8 cellular contexts compared by ENCODE assay signal in genomic region chr15:29268706-29269484, GRCh38. TPM values are rescaled to one million over a fixed set of nuclear protein-coding genes. Genes with fewer than 3 reads are reported as not detected.
DNase-seq lines count a peak whose midpoint lies in the region; ATAC-seq, FAIRE-seq and TF ChIP-seq lines count a peak whose summit lies in the region.

No MANE protein-coding gene starts in this region.

- intact Hi-C loops in K562 (cut with micrococcal nuclease) = no loop called here

- no peak for TF ChIP-seq EP300 in K562 (IDR thresholded peaks at IDR 0.05; ENCODE audit: low read length)

- H3K9me1 ChIP-seq in K562 (ENCODE audit: control insufficient read depth, insufficient read depth, low read length) = no peaks in the 10 kb centered on the region

- WGBS in K562 (ENCODE audit: insufficient coverage, low coverage, missing lambda C conversion rate) = 4% methylated on average over 33 of the region's 35 CpGs
- WGBS in smooth muscle cell (ENCODE audit: low lambda C conversion rate) = under 1% methylated on average over 35 of the region's 35 CpGs

- H3K27ac ChIP-seq in BLaER1 (peak overlapping the region; percentile 90), K562 (ENCODE audit: extremely low read depth, low read depth, low read length) (peak overlapping the region; percentile 71; the same call in 2 of the 3 replicates), iPS-20b (ENCODE audit: low read length) (no peak overlapping the region), smooth muscle cell (ENCODE audit: low read depth) (peak overlapping the region; percentile 96)

- TF ChIP-seq CTCF in K562 (IDR thresholded peaks at IDR 0.05 in 2 of 3, conservative IDR thresholded peaks at IDR 0.05 in 1 of 3; ENCODE audit: insufficient read depth in 2 of 3, low read depth in 1 of 3, low read length in 3 of 3) = no peak
- TF ChIP-seq CTCF in smooth muscle cell (IDR thresholded peaks at IDR 0.05; ENCODE audit: borderline replicate concordance, insufficient read depth, poor library complexity, severe bottlenecking) = no peak

- ATAC-seq in GM19395 (IDR thresholded peaks at IDR 0.05; ENCODE audit: unreplicated experiment) (peak; percentile 24), HG03520 (IDR thresholded peaks at IDR 0.05; ENCODE audit: unreplicated experiment) (peak; percentile 16), K562 (peak; percentile 71)

- H3K4me2 ChIP-seq in BLaER1 (peak overlapping the region; percentile 92), K562 (ENCODE audit: insufficient read depth, low read length) (peak overlapping the region; percentile 98), smooth muscle cell (peak overlapping the region; percentile 94)

- H4K20me1 ChIP-seq in BLaER1 (peaks cover 38% of the 10 kb centered on the region), K562 (replicated peaks; ENCODE audit: control insufficient read depth, insufficient read depth, low read length) (no peaks in the 10 kb centered on the region; the same call in 1 of the 2 replicates), smooth muscle cell (ENCODE audit: low read depth) (peaks cover 28% of the 10 kb centered on the region)

- DNase-seq in T-helper 22 cell (ENCODE audit: low read depth) (peak; percentile 7), K562 (ENCODE audit: extremely low read depth in 1 of 4, low spot score in 3 of 4) (peak; percentile 25 to 47 (median 32)), smooth muscle cell (lab: John Stamatoyannopoulos, UW; ENCODE audit: unreplicated experiment) (no peak), NCI-H187 (lab: John Stamatoyannopoulos, UW) (no peak)

- H3K36me3 ChIP-seq in BLaER1 (no peaks in the 10 kb centered on the region), K562 (ENCODE audit: control insufficient read depth, insufficient read depth, low read length) (no peaks in the 10 kb centered on the region), iPS-20b (ENCODE audit: insufficient read depth, low read depth, low read length) (no peaks in the 10 kb centered on the region), smooth muscle cell (ENCODE audit: low read depth) (no peaks in the 10 kb centered on the region)

- peaks cover 53% of the 10 kb centered on the region for H3K4me1 ChIP-seq in BLaER1
- peaks cover 0 to 7% of the 10 kb centered on the region in 2 experiments; a peak in 3 of 5 replicates for H3K4me1 ChIP-seq in K562 (replicated peaks in 1 of 2; ENCODE audit: control insufficient read depth in 2 of 2, insufficient read depth in 2 of 2, low read length in 2 of 2)
- peaks cover 21% of the 10 kb centered on the region for H3K4me1 ChIP-seq in iPS-20b (ENCODE audit: insufficient read depth, low read length)
- H3K4me1 ChIP-seq in smooth muscle cell (ENCODE audit: low read depth) = peaks cover 22% of the 10 kb centered on the region

- H3K9ac ChIP-seq in BLaER1 (peak overlapping the region; percentile 92), K562 (ENCODE audit: insufficient read depth in 1 of 2, low read depth in 2 of 2, low read length in 2 of 2) (peak overlapping the region; percentile 67 to 92), iPS-20b (ENCODE audit: low read depth, low read length) (peak overlapping the region; percentile 89; the same call in 1 of the 2 replicates), smooth muscle cell (ENCODE audit: low read depth) (peak overlapping the region; percentile 93)

- H2AFZ ChIP-seq in K562 (ENCODE audit: low read depth, low read length) (peak overlapping the region; percentile 99), smooth muscle cell (ENCODE audit: low read depth) (peak overlapping the region; percentile 91)

- TF ChIP-seq RAD21 in K562 (CRISPR knock-in tag; conservative IDR thresholded peaks at IDR 0.05 in 1 of 2, IDR thresholded peaks at IDR 0.05 in 1 of 2) = no peak

- H3K27me3 ChIP-seq in BLaER1 (no peaks in the 10 kb centered on the region), K562 (ENCODE audit: control insufficient read depth in 2 of 2, insufficient read depth in 2 of 2, low read length in 2 of 2) (no peaks in the 10 kb centered on the region), iPS-20b (ENCODE audit: insufficient read depth, low read length) (no peaks in the 10 kb centered on the region), smooth muscle cell (ENCODE audit: low read depth) (no peaks in the 10 kb centered on the region)

- H3K79me2 ChIP-seq in K562 (ENCODE audit: control insufficient read depth, insufficient read depth, low read length) (peaks cover 13% of the 10 kb centered on the region), smooth muscle cell (ENCODE audit: low read depth) (peaks cover 29% of the 10 kb centered on the region)

- H3K4me3 ChIP-seq in BLaER1 (peak overlapping the region; percentile 92), K562 (peak overlapping the region; percentile 95), iPS-20b (ENCODE audit: low read length) (peak overlapping the region; percentile 77), smooth muscle cell (peak overlapping the region; percentile 94)

- FAIRE-seq in K562 (lab: Jason Lieb, UNC) = no peak

- CTCF ChIA-PET in K562 (lab: Yijun Ruan, JAX; ENCODE audit: low intra/inter-chr PET ratio) = no interaction called here

- in situ Hi-C loops in K562 (cut with MboI) = no loop called here

- H3K9me3 ChIP-seq in BLaER1 (no peaks in the 10 kb centered on the region), K562 (replicated peaks; ENCODE audit: control insufficient read depth, insufficient read depth, low read depth, low read length) (no peaks in the 10 kb centered on the region), iPS-20b (ENCODE audit: insufficient read depth, low read depth, low read length) (no peaks in the 10 kb centered on the region), smooth muscle cell (replicated peaks; ENCODE audit: low read depth) (no peaks in the 10 kb centered on the region)

- TF ChIP-seq POLR2A in K562 (conservative IDR thresholded peaks at IDR 0.05) = no peak

- no peaks in the 10 kb centered on the region for H3F3A ChIP-seq in smooth muscle cell (ENCODE audit: low read depth)

- TSS peak; percentile 76 for BruUV-seq in K562 (replicated peaks; lab: Mats Ljungman, UMichigan)

- POLR2A ChIA-PET in K562 (lab: Yijun Ruan, JAX) = interaction anchor here (0.6 to 1.3 kb wide), 2 partner anchors 10 to 45 kb away, joined by 3 to 4 read pairs; no protein-coding TSS in a partner anchor

TF ChIP-seq in K562, 482 proteins besides CTCF, POLR2A, EP300 and RAD21 (continues in another document):
- TF ChIP-seq SAP30 (IDR thresholded peaks at IDR 0.05; ENCODE audit: borderline replicate concordance, insufficient read depth, low read depth, low read length, poor library complexity, severe bottlenecking) (peak; percentile 56), ZC3H4 (CRISPR knock-in tag; IDR thresholded peaks at IDR 0.05; ENCODE audit: borderline replicate concordance) (no peak), UBTF (IDR thresholded peaks at IDR 0.05; ENCODE audit: borderline replicate concordance in 1 of 2, low read depth in 2 of 2, low read length in 2 of 2) (0 out of 4 replicates have a peak, but pooled peaks of 1 of the 2 experiments have one; percentile 3), ASH1L (IDR thresholded peaks at IDR 0.05; ENCODE audit: borderline replicate concordance, low read depth, partially characterized antibody) (no peak), CTBP1 (IDR thresholded peaks at IDR 0.05; ENCODE audit: borderline replicate concordance) (peak; percentile 73), TRIM24 (IDR thresholded peaks at IDR 0.05) (no peak)
- TF ChIP-seq, protein P1, sequence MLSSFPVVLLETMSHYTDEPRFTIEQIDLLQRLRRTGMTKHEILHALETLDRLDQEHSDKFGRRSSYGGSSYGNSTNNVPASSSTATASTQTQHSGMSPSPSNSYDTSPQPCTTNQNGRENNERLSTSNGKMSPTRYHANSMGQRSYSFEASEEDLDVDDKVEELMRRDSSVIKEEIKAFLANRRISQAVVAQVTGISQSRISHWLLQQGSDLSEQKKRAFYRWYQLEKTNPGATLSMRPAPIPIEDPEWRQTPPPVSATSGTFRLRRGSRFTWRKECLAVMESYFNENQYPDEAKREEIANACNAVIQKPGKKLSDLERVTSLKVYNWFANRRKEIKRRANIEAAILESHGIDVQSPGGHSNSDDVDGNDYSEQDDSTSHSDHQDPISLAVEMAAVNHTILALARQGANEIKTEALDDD (IDR thresholded peaks at IDR 0.05) = no peak

RNA-seq across cellular contexts. Expression of gene NSMCE3, which starts 0.7 kb away (rescaled TPM):
- 4.2 and 4.7 TPM in 2 replicates for total RNA-seq in K562 (2011; cell fraction: chromatin; rRNA removed; ENCODE audit: low replicate concordance)
- 6.4 and 7.8 TPM in 2 replicates for total RNA-seq in K562 (2011; cell fraction: nucleolus; rRNA removed)
- 6.1 and 6.6 TPM in 2 replicates for total RNA-seq in K562 (2011; cell fraction: nucleoplasm; rRNA removed)
- total RNA-seq in K562 (2014; rRNA removed) (8.4 and 8.7 TPM in 2 replicates), K562 (2014; rRNA removed; fragmentation: Illumina TruSeq; extraction: Trizol) (4.9 and 5.4 TPM in 2 replicates), K562 (2015; rRNA removed; fragmentation: Illumina TruSeq; extraction: Trizol) (6.1 and 6.8 TPM in 2 replicates), K562 (2021) (5.2 and 5.6 TPM in 2 replicates), smooth muscle cell (19.4 and 23.5 TPM in 2 replicates)
- polyA plus RNA-seq in K562 (2011; rRNA removed) (4.1 TPM in 2 replicates), K562 (2014; fragmentation: Illumina TruSeq; extraction: Trizol) (5.5 and 6.5 TPM in 2 replicates), K562 (2014; fragmentation: Nextera tagmentation; extraction: Ambion mirVana) (under 1 TPM; 0.92 to 0.93 TPM), K562 (2014; rRNA removed) (6.2 and 6.5 TPM in 2 replicates), smooth muscle cell (18.7 and 19.0 TPM in 2 replicates)
- 4.2 and 5.5 TPM in 2 replicates for polyA plus RNA-seq in K562 (2011; cell fraction: cytosol; rRNA removed)
- 2.9 and 3.7 TPM in 2 replicates for polyA plus RNA-seq in K562 (2011; cell fraction: nucleus; rRNA removed)
- 4.1 and 5.1 TPM in 2 replicates for polyA plus RNA-seq in K562 (2012)
- polyA minus RNA-seq in K562 (2011; rRNA and poly(A)+ RNA removed) = 2.5 and 2.7 TPM in 2 replicates
- polyA minus RNA-seq in K562 (2011; cell fraction: cytosol; rRNA and poly(A)+ RNA removed) = 2.2 and 2.9 TPM in 2 replicates
- 1.6 and 3.8 TPM in 2 replicates for polyA minus RNA-seq in K562 (2011; cell fraction: nucleus; rRNA and poly(A)+ RNA removed)

Comparison
In these comparisons a context has a peak if more than half of its experiments do, and no peak if none do; other contexts are left out.
1. ATAC-seq: peak in every context shown above with its lines; median percentile 71 in K562; 24 in GM19395; 16 in HG03520.
2. DNase-seq: peak in T-helper 22 cell (single experiment) and K562 (4 of 4); none in smooth muscle cell (single experiment) and NCI-H187 (0 of 2).
3. Peak in every context shown above with its lines, with median percentiles within 50 percentile points of each other: H3K4me2 ChIP-seq, H3K4me3 ChIP-seq and H3K9ac ChIP-seq.